In the genomic region with DNA sequence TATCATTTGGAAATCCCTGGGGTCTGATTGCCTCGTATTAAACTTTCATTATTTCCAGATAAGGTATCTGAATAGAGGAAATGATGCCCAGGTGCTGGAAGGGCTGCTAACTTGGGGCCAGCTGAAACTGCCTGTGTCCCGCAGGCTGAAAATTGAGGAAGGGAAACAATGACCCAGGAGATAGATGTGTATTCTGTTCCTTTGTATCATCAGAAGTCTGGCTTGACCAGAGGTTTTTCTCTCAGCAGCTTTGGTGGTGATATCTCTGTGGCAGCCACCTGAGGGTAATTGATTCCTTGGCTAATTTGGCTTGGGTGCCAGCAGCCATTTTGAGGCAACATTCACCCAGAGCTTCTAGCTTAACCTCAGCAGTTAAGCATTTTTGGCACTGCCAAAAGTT, we compare ENCODE assay signal across 18 cellular contexts.
DNase-seq lines count a peak whose midpoint lies in the region; ATAC-seq and TF ChIP-seq lines count a peak whose summit lies in the region.
"Had no signal": no experiment of that assay in that cellular context is flagged by ENCODE, and none has a peak within 500 bp of the region (broad histone marks: within the 10 kb centered on the region; RNA-seq: fewer than 3 reads in every experiment).

No MANE protein-coding gene starts in this region.

- TF ChIP-seq CTCF in GM23338 (conservative IDR thresholded peaks at IDR 0.05; ENCODE audit: low read depth in 2 of 2) (no peak), endodermal cell (conservative IDR thresholded peaks at IDR 0.05) (no peak)

- peaks cover 7% of the 10 kb centered on the region; the same call in 1 of the 2 replicates for H3K4me1 ChIP-seq in GM23338 (ENCODE audit: insufficient read depth)
- H3K4me1 ChIP-seq in endodermal cell (ENCODE audit: control insufficient read depth, insufficient read depth, low read length), result peaks cover 5% of the 10 kb centered on the region

- H3K4me1 Mint-ChIP-seq in GM23338, result peaks cover 24% of the 10 kb centered on the region; the same call in 2 of the 3 replicates
- peaks cover 24% of the 10 kb centered on the region for H3K4me1 Mint-ChIP-seq in endodermal cell
- H3K4me1 Mint-ChIP-seq in activated T-cell treated with anti-CD3 and anti-CD28 coated beads, Interleukin-2, amount 50 U/mL, for 72 hours (ENCODE audit: low read depth), result peaks cover 5% of the 10 kb centered on the region
- H3K4me1 Mint-ChIP-seq: CD14-positive monocyte had no signal

- H3K27ac Mint-ChIP-seq in GM23338 (peak overlapping the region; percentile 12; the same call in 1 of the 2 replicates), endodermal cell (peak overlapping the region; percentile 88)
- H3K27ac Mint-ChIP-seq in activated T-cell treated with anti-CD3 and anti-CD28 coated beads, Interleukin-2, amount 50 U/mL, for 72 hours, result no peak overlapping the region
- H3K27ac Mint-ChIP-seq: CD14-positive monocyte, H9 had no signal

- H3F3A ChIP-seq in GM23338 (replicated peaks; ENCODE audit: low read depth), result no peaks in the 10 kb centered on the region

- no peaks in the 10 kb centered on the region for H3K79me2 ChIP-seq in GM23338 (replicated peaks; ENCODE audit: insufficient read depth)

- H4K20me1 ChIP-seq in GM23338 (replicated peaks; ENCODE audit: insufficient read depth), result no peaks in the 10 kb centered on the region

- H2AFZ ChIP-seq in GM23338, result peak overlapping the region; percentile 56; the same call in 1 of the 2 replicates

- peaks cover 2% of the 10 kb centered on the region; the same call in 1 of the 3 replicates for H3K36me3 Mint-ChIP-seq in GM23338 (ENCODE audit: low read depth)
- H3K36me3 Mint-ChIP-seq in endodermal cell (ENCODE audit: low read depth), result no peaks in the 10 kb centered on the region
- H3K36me3 Mint-ChIP-seq in activated T-cell treated with anti-CD3 and anti-CD28 coated beads, Interleukin-2, amount 50 U/mL, for 72 hours (ENCODE audit: insufficient read depth in 2 of 2), result peaks cover under 1 to 1% of the 10 kb centered on the region in 2 donors
- H3K36me3 Mint-ChIP-seq: CD14-positive monocyte had no signal

- no peak overlapping the region for H3K27ac ChIP-seq in GM23338 (ENCODE audit: low read depth)
- H3K27ac ChIP-seq in endodermal cell (ENCODE audit: low read depth, low read length), result no peak overlapping the region

- peaks cover 4% of the 10 kb centered on the region for H3K27me3 Mint-ChIP-seq in GM23338 (ENCODE audit: insufficient read depth, low read depth, poor library complexity)
- H3K27me3 Mint-ChIP-seq in endodermal cell (ENCODE audit: insufficient read depth), result no peaks in the 10 kb centered on the region
- no peaks in the 10 kb centered on the region for H3K27me3 Mint-ChIP-seq in activated T-cell treated with anti-CD3 and anti-CD28 coated beads, Interleukin-2, amount 50 U/mL, for 72 hours (ENCODE audit: low read depth)

- DNase-seq in NCI-H2227 treated with DMSO at 0.1 percent for 48 hours (lab: John Stamatoyannopoulos, UW), result peak; percentile 58
- DNase-seq in NCI-H2227 (lab: John Stamatoyannopoulos, UW; ENCODE audit: unreplicated experiment), result no peak
- DNase-seq in GM23338 (ENCODE audit: low spot score), result no peak
- DNase-seq in NCI-H748 treated with DMSO at 0.1 percent for 48 hours (lab: John Stamatoyannopoulos, UW), result peak; percentile 20
- peak; percentile 54 for DNase-seq in endodermal cell
- DNase-seq in activated T-cell treated with anti-CD3 and anti-CD28 coated beads, Interleukin-2, amount 50 U/mL, for 72 hours, result no peak
- DNase-seq in posterior cingulate gyrus, result no peak
- DNase-seq: 8988T, DND-41, H9, NCI-H1417 treated with DMSO at 0.1 percent for 48 hours, NCI-H2029, NCI-H2171, SHP77, T-helper 1 cell, T-helper 9 cell had no signal

- H3K27me3 ChIP-seq in GM23338 (ENCODE audit: insufficient read depth) (no peaks in the 10 kb centered on the region), endodermal cell (ENCODE audit: control insufficient read depth, insufficient read depth, low read length, poor library complexity, severe bottlenecking) (no peaks in the 10 kb centered on the region)

- H3K4me3 ChIP-seq in GM23338, result no peak overlapping the region
- no peak overlapping the region for H3K4me3 ChIP-seq in endodermal cell (ENCODE audit: low read length)

- peak overlapping the region; percentile 24 for H3K9ac ChIP-seq in endodermal cell (ENCODE audit: extremely low read depth, low read length, poor library complexity, severe bottlenecking)

- ATAC-seq in GM23338 (no peak), GM19035 (IDR thresholded peaks at IDR 0.05; ENCODE audit: unreplicated experiment) (no peak)
- no peak for ATAC-seq in activated T-cell treated with anti-CD3 and anti-CD28 coated beads, Interleukin-2, amount 50 U/mL, for 72 hours (replicated peaks in 1 of 2)

- H3K4me3 Mint-ChIP-seq in GM23338, result no peak overlapping the region
- H3K4me3 Mint-ChIP-seq in endodermal cell, result no peak overlapping the region
- no peak overlapping the region for H3K4me3 Mint-ChIP-seq in activated T-cell treated with anti-CD3 and anti-CD28 coated beads, Interleukin-2, amount 50 U/mL, for 72 hours
- H3K4me3 Mint-ChIP-seq: CD14-positive monocyte, H9 had no signal

- intact Hi-C loops in posterior cingulate gyrus (cut with DNase I), result no loop called here

- H3K4me2 ChIP-seq in GM23338, result no peak overlapping the region

- no peaks in the 10 kb centered on the region for H3K36me3 ChIP-seq in GM23338 (ENCODE audit: insufficient read depth)
- H3K36me3 ChIP-seq in endodermal cell (ENCODE audit: control insufficient read depth, insufficient read depth, low read length), result no peaks in the 10 kb centered on the region

- H3K9me3 ChIP-seq in endodermal cell (ENCODE audit: control insufficient read depth, low read length), result peaks cover 2% of the 10 kb centered on the region

- 51 to 57% methylated on average over 1 to 2 of the region's 2 CpGs for WGBS in endodermal cell (ENCODE audit: insufficient coverage in 1 of 2, insufficient read length in 1 of 2), 2 experiments

- H3K9me3 Mint-ChIP-seq in GM23338 (peaks cover 2% of the 10 kb centered on the region; the same call in 1 of the 3 replicates), endodermal cell (peaks cover 2% of the 10 kb centered on the region)
- peaks cover under 1 to 1% of the 10 kb centered on the region in 2 donors for H3K9me3 Mint-ChIP-seq in activated T-cell treated with anti-CD3 and anti-CD28 coated beads, Interleukin-2, amount 50 U/mL, for 72 hours

- H3K9me2 ChIP-seq in GM23338 (ENCODE audit: insufficient read depth), result no peaks in the 10 kb centered on the region

TF ChIP-seq in GM23338, 12 proteins besides CTCF, POLR2A, EP300 and RAD21 (continues in another document):
- no peak for TF ChIP-seq ZNF331 (CRISPR knock-in tag; IDR thresholded peaks at IDR 0.05; ENCODE audit: low read depth)
- no peak for TF ChIP-seq EZH2phosphoT487 (IDR thresholded peaks at IDR 0.05; ENCODE audit: unreplicated experiment)
- no peak for TF ChIP-seq STAT1 (IDR thresholded peaks at IDR 0.05; ENCODE audit: unreplicated experiment)
- no peak for TF ChIP-seq NANOG (IDR thresholded peaks at IDR 0.05; ENCODE audit: borderline replicate concordance)
- TF ChIP-seq CREB1 (CRISPR knock-in tag; IDR thresholded peaks at IDR 0.05; ENCODE audit: low read depth), result no peak
- TF ChIP-seq JUNB (IDR thresholded peaks at IDR 0.05; ENCODE audit: unreplicated experiment), result no peak
- TF ChIP-seq ZNF114 (CRISPR knock-in tag; IDR thresholded peaks at IDR 0.05), result no peak
- no peak for TF ChIP-seq EZH2 (IDR thresholded peaks at IDR 0.05; ENCODE audit: low read depth, unreplicated experiment)
- TF ChIP-seq POLR2AphosphoS5 (IDR thresholded peaks at IDR 0.05; ENCODE audit: low read depth), result no peak
- TF ChIP-seq, protein P1, sequence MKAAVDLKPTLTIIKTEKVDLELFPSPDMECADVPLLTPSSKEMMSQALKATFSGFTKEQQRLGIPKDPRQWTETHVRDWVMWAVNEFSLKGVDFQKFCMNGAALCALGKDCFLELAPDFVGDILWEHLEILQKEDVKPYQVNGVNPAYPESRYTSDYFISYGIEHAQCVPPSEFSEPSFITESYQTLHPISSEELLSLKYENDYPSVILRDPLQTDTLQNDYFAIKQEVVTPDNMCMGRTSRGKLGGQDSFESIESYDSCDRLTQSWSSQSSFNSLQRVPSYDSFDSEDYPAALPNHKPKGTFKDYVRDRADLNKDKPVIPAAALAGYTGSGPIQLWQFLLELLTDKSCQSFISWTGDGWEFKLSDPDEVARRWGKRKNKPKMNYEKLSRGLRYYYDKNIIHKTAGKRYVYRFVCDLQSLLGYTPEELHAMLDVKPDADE (IDR thresholded peaks at IDR 0.05), result no peak
- TF ChIP-seq, protein P2, sequence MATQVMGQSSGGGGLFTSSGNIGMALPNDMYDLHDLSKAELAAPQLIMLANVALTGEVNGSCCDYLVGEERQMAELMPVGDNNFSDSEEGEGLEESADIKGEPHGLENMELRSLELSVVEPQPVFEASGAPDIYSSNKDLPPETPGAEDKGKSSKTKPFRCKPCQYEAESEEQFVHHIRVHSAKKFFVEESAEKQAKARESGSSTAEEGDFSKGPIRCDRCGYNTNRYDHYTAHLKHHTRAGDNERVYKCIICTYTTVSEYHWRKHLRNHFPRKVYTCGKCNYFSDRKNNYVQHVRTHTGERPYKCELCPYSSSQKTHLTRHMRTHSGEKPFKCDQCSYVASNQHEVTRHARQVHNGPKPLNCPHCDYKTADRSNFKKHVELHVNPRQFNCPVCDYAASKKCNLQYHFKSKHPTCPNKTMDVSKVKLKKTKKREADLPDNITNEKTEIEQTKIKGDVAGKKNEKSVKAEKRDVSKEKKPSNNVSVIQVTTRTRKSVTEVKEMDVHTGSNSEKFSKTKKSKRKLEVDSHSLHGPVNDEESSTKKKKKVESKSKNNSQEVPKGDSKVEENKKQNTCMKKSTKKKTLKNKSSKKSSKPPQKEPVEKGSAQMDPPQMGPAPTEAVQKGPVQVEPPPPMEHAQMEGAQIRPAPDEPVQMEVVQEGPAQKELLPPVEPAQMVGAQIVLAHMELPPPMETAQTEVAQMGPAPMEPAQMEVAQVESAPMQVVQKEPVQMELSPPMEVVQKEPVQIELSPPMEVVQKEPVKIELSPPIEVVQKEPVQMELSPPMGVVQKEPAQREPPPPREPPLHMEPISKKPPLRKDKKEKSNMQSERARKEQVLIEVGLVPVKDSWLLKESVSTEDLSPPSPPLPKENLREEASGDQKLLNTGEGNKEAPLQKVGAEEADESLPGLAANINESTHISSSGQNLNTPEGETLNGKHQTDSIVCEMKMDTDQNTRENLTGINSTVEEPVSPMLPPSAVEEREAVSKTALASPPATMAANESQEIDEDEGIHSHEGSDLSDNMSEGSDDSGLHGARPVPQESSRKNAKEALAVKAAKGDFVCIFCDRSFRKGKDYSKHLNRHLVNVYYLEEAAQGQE (IDR thresholded peaks at IDR 0.05; ENCODE audit: unreplicated experiment), result no peak

Comparison
In these comparisons a context has a peak if more than half of its experiments do, and no peak if none do; other contexts are left out.
1. DNase-seq: peak in NCI-H2227 treated with DMSO at 0.1 percent for 48 hours (single experiment), NCI-H748 treated with DMSO at 0.1 percent for 48 hours (single experiment) and endodermal cell (single experiment); none in NCI-H2227 (single experiment), GM23338 (single experiment), activated T-cell treated with anti-CD3 and anti-CD28 coated beads, Interleukin-2, amount 50 U/mL, for 72 hours (0 of 2) and posterior cingulate gyrus (0 of 10).